1 cellular context compared by ENCODE assay signal in genomic region chr12:49824886-49825285, GRCh38.
TF ChIP-seq lines count a peak whose summit lies in the region.

No MANE protein-coding gene starts in this region.

TF ChIP-seq in HepG2, 621 proteins besides CTCF, POLR2A, EP300 and RAD21 (continued from another document):
- TF ChIP-seq TFDP1 (CRISPR knock-in tag; IDR thresholded peaks at IDR 0.05; ENCODE audit: borderline replicate concordance) (no peak), ZNF276 (CRISPR knock-in tag; IDR thresholded peaks at IDR 0.05; ENCODE audit: low read depth) (no peak), TBX3 (IDR thresholded peaks at IDR 0.05; ENCODE audit: borderline replicate concordance) (no peak), NFIC (IDR thresholded peaks at IDR 0.05; ENCODE audit: low read length) (no peak), TSC22D2 (CRISPR knock-in tag; IDR thresholded peaks at IDR 0.05; ENCODE audit: borderline replicate concordance) (no peak), TBP (CRISPR knock-in tag; IDR thresholded peaks at IDR 0.05) (no peak), ARID5B (CRISPR knock-in tag; IDR thresholded peaks at IDR 0.05) (no peak), CEBPZ (IDR thresholded peaks at IDR 0.05; ENCODE audit: low read length) (no peak), ZNF512B (CRISPR knock-in tag; IDR thresholded peaks at IDR 0.05; ENCODE audit: borderline replicate concordance) (no peak), SYNCRIP (IDR thresholded peaks at IDR 0.05; ENCODE audit: insufficient read depth, low read depth, low read length) (no peak), PAWR (CRISPR knock-in tag; IDR thresholded peaks at IDR 0.05; ENCODE audit: borderline replicate concordance) (no peak), HBP1 (CRISPR knock-in tag; IDR thresholded peaks at IDR 0.05; ENCODE audit: low read depth) (no peak), SP5 (CRISPR knock-in tag; IDR thresholded peaks at IDR 0.05; ENCODE audit: borderline replicate concordance, low read depth) (no peak), PLRG1 (conservative IDR thresholded peaks at IDR 0.05) (no peak), ZNF333 (CRISPR knock-in tag; IDR thresholded peaks at IDR 0.05; ENCODE audit: borderline replicate concordance) (no peak), ZEB1 (IDR thresholded peaks at IDR 0.05; ENCODE audit: insufficient replicate concordance, low read depth) (no peak), MXI1 (IDR thresholded peaks at IDR 0.05; ENCODE audit: borderline replicate concordance, low read depth, low read length) (no peak)
